19 cellular contexts compared by ENCODE assay signal in the genomic region with DNA sequence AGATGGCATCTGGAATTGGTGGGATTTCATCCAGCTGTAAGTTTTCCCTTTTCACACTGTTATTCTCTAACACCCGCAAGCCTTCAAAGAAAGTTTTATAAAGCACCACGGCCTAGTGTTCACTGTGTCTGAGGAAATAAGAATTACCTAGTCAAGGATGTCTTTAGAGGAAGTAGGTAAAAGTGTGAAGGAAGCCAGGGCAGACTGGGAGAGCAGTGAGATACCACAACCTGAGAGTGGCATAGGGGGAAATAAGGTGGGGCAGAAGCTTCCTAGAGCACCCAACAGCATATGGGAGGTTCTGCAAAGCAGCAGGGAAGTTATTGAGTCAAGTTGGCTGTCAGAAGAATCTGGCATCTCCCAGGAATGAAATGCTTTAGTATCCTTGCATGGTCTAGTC.
DNase-seq lines count a peak whose midpoint lies in the region; ATAC-seq, FAIRE-seq and TF ChIP-seq lines count a peak whose summit lies in the region.
"Had no signal": no experiment of that assay in that cellular context is flagged by ENCODE, and none has a peak within 500 bp of the region (broad histone marks: within the 10 kb centered on the region; RNA-seq: fewer than 3 reads in every experiment).

No MANE protein-coding gene starts in this region.

- H3K4me1 Mint-ChIP-seq in naive B cell: peaks cover 7 to 18% (median 16%) of the 10 kb centered on the region in 3 donors

- H3K4me3 ChIP-seq in aorta (ENCODE audit: low read length in 2 of 2): no peak overlapping the region
- H3K4me3 ChIP-seq: GM23248, HAP-1 had no signal

- H3K4me1 ChIP-seq in aorta (ENCODE audit: control insufficient read depth in 1 of 2, insufficient read depth in 2 of 2, low read length in 2 of 2): peaks cover 4 to 6% of the 10 kb centered on the region in 2 donors
- H3K4me1 ChIP-seq: HAP-1 had no signal

- peak overlapping the region in 1 of 6 donors; percentile 51 for H3K27ac Mint-ChIP-seq in naive B cell
- H3K27ac Mint-ChIP-seq: CD4-positive, alpha-beta T cell had no signal

- no peaks in the 10 kb centered on the region for H3K27me3 ChIP-seq in aorta (ENCODE audit: control insufficient read depth in 1 of 2, insufficient read depth in 2 of 2, low read length in 1 of 2)

- no peak for DNase-seq in GM12892 (ENCODE audit: insufficient read length)
- peak; percentile 19 for DNase-seq in RPMI8226
- peak; percentile 30 for DNase-seq in naive B cell
- DNase-seq in LoVo (ENCODE audit: low spot score): no peak
- DNase-seq in aorta: no peak
- no peak for DNase-seq in NCI-H1694 (lab: John Stamatoyannopoulos, UW)
- DNase-seq: ACHN; Caco-2; CD4-positive, alpha-beta T cell; DMS79 treated with DMSO at 0.1 percent for 48 hours; GF-D8; GM23248 had no signal

- H3K9me3 Mint-ChIP-seq in naive B cell: no peaks in the 10 kb centered on the region
- H3K9me3 Mint-ChIP-seq: CD4-positive, alpha-beta T cell had no signal

- 94 to 98% methylated on average over 2 of the region's 2 CpGs for WGBS in aorta, 2 donors

- no peak for TF ChIP-seq POLR2A in GM12892 (IDR thresholded peaks at IDR 0.05; ENCODE audit: low read depth, low read length)

- intact Hi-C loops in aorta (cut with DNase I): no loop called here

- no peak overlapping the region for H3K4me3 Mint-ChIP-seq in naive B cell
- H3K4me3 Mint-ChIP-seq: CD4-positive, alpha-beta T cell had no signal

- ATAC-seq in naive B cell (ENCODE audit: low read depth in 2 of 2) (peak; percentile 97 to 100), GM18870 (IDR thresholded peaks at IDR 0.05; ENCODE audit: unreplicated experiment) (no peak), aorta (ENCODE audit: low FRiP score) (no peak)

- no peak overlapping the region for H3K27ac ChIP-seq in aorta (ENCODE audit: low read depth in 1 of 2, low read length in 2 of 2)
- H3K27ac ChIP-seq: C4-2B, GM23248, HL-60 had no signal

- H3K36me3 Mint-ChIP-seq in naive B cell: no peaks in the 10 kb centered on the region

- H3K9me3 ChIP-seq in aorta (ENCODE audit: control insufficient read depth, low read length): no peaks in the 10 kb centered on the region
- H3K9me3 ChIP-seq: Caco-2, HAP-1 had no signal

- peak; percentile 64 for FAIRE-seq in GM12892 (lab: Jason Lieb, UNC)
- FAIRE-seq: A204.1, D721Med, GM19239 had no signal

- H3K36me3 ChIP-seq in aorta (ENCODE audit: control insufficient read depth in 1 of 2, insufficient read depth in 2 of 2, low read length in 1 of 2): no peaks in the 10 kb centered on the region
- H3K36me3 ChIP-seq: HAP-1 had no signal

- H3K27me3 Mint-ChIP-seq in naive B cell: peaks cover 0 to 9% (median 7%) of the 10 kb centered on the region in 3 donors

Comparison
In these comparisons a context has a peak if more than half of its experiments do, and no peak if none do; other contexts are left out.
1. DNase-seq: peak in RPMI8226 (single experiment) and naive B cell (single experiment); none in GM12892 (single experiment), LoVo (single experiment), aorta (0 of 2) and NCI-H1694 (single experiment).
2. ATAC-seq: peak in naive B cell (2 of 2); none in GM18870 (single experiment) and aorta (single experiment).